1 cellular context compared by ENCODE assay signal in genomic region chr4:27084685-27085356, GRCh38.
TF ChIP-seq lines count a peak whose summit lies in the region.

No MANE protein-coding gene starts in this region.

TF ChIP-seq in SK-N-SH treated with all-trans-retinoic acid at 6 μM for 48 hours, 23 proteins besides CTCF, POLR2A, EP300 and RAD21 (continued from another document):
- TF ChIP-seq CREB5 (CRISPR knock-in tag; IDR thresholded peaks at IDR 0.05; ENCODE audit: low read depth) (no peak), ZNF70 (CRISPR knock-in tag; IDR thresholded peaks at IDR 0.05) (no peak)
